9 cellular contexts compared by ENCODE assay signal in the genomic region with DNA sequence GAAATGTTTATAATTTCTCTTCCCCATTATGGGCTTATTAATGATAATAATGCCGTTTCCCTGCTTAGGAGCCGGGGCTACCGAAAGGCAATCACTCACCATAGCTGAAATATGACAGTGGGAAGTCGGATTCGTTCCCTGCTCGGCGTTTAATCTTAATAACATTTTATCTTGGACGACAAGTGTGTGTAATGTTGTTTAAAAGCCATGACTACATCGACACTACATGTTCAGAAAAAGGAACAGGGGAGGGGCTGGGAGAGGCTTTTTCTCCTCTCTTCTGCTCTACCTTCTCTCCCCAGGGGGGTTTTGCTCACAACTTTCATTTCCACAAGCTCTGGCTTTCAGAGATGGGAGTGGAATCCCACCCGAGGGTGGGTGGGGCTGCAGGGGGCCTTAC.
"Had no signal": no experiment of that assay in that cellular context is flagged by ENCODE, and none has a peak within 500 bp of the region (broad histone marks: within the 10 kb centered on the region; RNA-seq: fewer than 3 reads in every experiment).

No MANE protein-coding gene starts in this region.

- H3K4me1 ChIP-seq: ascending aorta, pancreas, transverse colon had no signal

- H3K27ac ChIP-seq: ascending aorta, esophagus squamous epithelium, heart left ventricle, pancreas, transverse colon, VCaP had no signal

- DNase-seq: activated CD4-positive, alpha-beta memory T cell treated with anti-CD3 and anti-CD28 coated beads, Interleukin-2, amount 10 ng/mL, durations not matched to agents 7 days and 5 days; activated T-cell treated with anti-CD3 and anti-CD28 coated beads, Interleukin-2, amount 50 U/mL, for 48 hours; esophagus squamous epithelium; mesenchymal stem cell; pancreas; transverse colon had no signal

- H3K36me3 ChIP-seq: ascending aorta, esophagus squamous epithelium, heart left ventricle, pancreas, transverse colon had no signal

- H3K27me3 ChIP-seq: ascending aorta, heart left ventricle, pancreas, transverse colon had no signal

- H3K9me3 ChIP-seq: ascending aorta, esophagus squamous epithelium, heart left ventricle, pancreas, transverse colon had no signal

- H3K4me3 ChIP-seq: ascending aorta, esophagus squamous epithelium, heart left ventricle, pancreas, transverse colon had no signal
